Comparison of ENCODE assay signal across 37 cellular contexts in the genomic region with DNA sequence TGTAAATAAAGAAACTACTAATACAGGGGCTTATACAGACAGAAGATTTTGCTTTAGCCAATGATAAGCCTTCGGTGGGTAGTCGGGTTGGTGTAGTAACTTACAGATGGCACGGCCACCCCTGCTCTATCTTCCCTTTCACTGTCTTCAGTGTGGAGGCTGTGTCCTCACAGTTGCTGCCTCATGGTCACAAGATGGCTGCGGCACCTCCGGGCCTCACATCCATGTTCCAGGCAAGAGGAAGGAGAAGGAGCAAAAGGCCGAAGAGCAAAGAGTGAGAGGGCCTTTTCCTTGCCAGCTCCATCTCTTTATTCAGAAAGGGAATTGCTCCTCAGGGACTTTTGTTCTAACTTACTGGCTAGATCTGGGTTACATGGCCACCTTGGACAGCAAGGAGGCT.
"Had no signal": no experiment of that assay in that cellular context is flagged by ENCODE, and none has a peak within 500 bp of the region (broad histone marks: within the 10 kb centered on the region; RNA-seq: fewer than 3 reads in every experiment).

No MANE protein-coding gene starts in this region.

- H3K4me3 Mint-ChIP-seq: activated CD4-positive, alpha-beta memory T cell treated with anti-CD3 and anti-CD28 coated beads, Interleukin-2, amount 10 ng/mL, durations not matched to agents 7 days and 5 days; activated CD8-positive, alpha-beta memory T cell treated with anti-CD3 and anti-CD28 coated beads, Interleukin-2, amount 10 ng/mL, durations not matched to agents 7 days and 5 days; activated naive CD4-positive, alpha-beta T cell treated with anti-CD3 and anti-CD28 coated beads, Interleukin-2, amount 10 ng/mL, durations not matched to agents 7 days and 5 days; activated naive CD8-positive, alpha-beta T cell; activated naive CD8-positive, alpha-beta T cell treated with anti-CD3 and anti-CD28 coated beads, Interleukin-2, amount 50 U/mL, for 24 hours; T-cell had no signal

- DNase-seq: activated CD4-positive, alpha-beta memory T cell treated with anti-CD3 and anti-CD28 coated beads, Interleukin-2, amount 10 ng/mL, durations not matched to agents 7 days and 5 days; activated CD4-positive, alpha-beta T cell treated with anti-CD3 and anti-CD28 coated beads for 1 hour; activated CD4-positive, alpha-beta T cell treated with anti-CD3 and anti-CD28 coated beads for 48 hours; activated CD4-positive, CD25-positive, alpha-beta regulatory T cell; activated CD8-positive, alpha-beta memory T cell treated with anti-CD3 and anti-CD28 coated beads for 24 hours; activated CD8-positive, alpha-beta memory T cell treated with anti-CD3 and anti-CD28 coated beads, Interleukin-2, amount 10 ng/mL, durations not matched to agents 7 days and 5 days; activated CD8-positive, alpha-beta memory T cell treated with anti-CD3 and anti-CD28 coated beads, Interleukin-2, amount 50 U/mL, for 48 hours; activated effector memory CD4-positive, alpha-beta T cell treated with Interleukin-2 at 50 U/mL for 16 hours; activated naive CD4-positive, alpha-beta T cell treated with anti-CD3 and anti-CD28 coated beads, Interleukin-2, amount 10 ng/mL, durations not matched to agents 7 days and 5 days; activated naive CD8-positive, alpha-beta T cell treated with anti-CD3 and anti-CD28 coated beads, Interleukin-2, amount 50 U/mL, for 24 hours; activated T-cell treated with anti-CD3 and anti-CD28 coated beads, Interleukin-2, amount 50 U/mL, for 48 hours; caudate nucleus; cerebellar nuclear complex; MM.1S; MV-4-11; NCI-H1092; NCI-H1436 treated with DMSO at 0.1 percent for 48 hours; NCI-H1694 treated with DMSO at 0.1 percent for 48 hours; NCI-H2029; NCI-H2107; NCI-H2171; NCI-H510A; NCI-H526; NCI-H748 treated with DMSO at 0.1 percent for 48 hours; NK-92 treated with Interleukin-12 subunit alpha and Interleukin-12 subunit beta, amount 100 ng/mL, for 24 hours; PC-3; Peyer's patch; RPMI8226; SHP77 treated with DMSO at 0.1 percent for 48 hours; T-cell; T-helper 2 cell; T-helper 9 cell had no signal

- FAIRE-seq: bronchial epithelial cell had no signal

- H3K36me3 Mint-ChIP-seq: activated CD8-positive, alpha-beta memory T cell treated with anti-CD3 and anti-CD28 coated beads, Interleukin-2, amount 10 ng/mL, durations not matched to agents 7 days and 5 days; activated naive CD4-positive, alpha-beta T cell treated with anti-CD3 and anti-CD28 coated beads, Interleukin-2, amount 10 ng/mL, durations not matched to agents 7 days and 5 days; activated naive CD8-positive, alpha-beta T cell; brain; T-cell had no signal

- H3K36me3 ChIP-seq: Peyer's patch had no signal

- H3K27me3 Mint-ChIP-seq: activated naive CD8-positive, alpha-beta T cell; brain had no signal

- H3K27ac ChIP-seq: Peyer's patch, VCaP had no signal

- H3K27ac Mint-ChIP-seq: activated CD4-positive, alpha-beta memory T cell treated with anti-CD3 and anti-CD28 coated beads, Interleukin-2, amount 10 ng/mL, durations not matched to agents 7 days and 5 days; activated CD8-positive, alpha-beta memory T cell treated with anti-CD3 and anti-CD28 coated beads, Interleukin-2, amount 10 ng/mL, durations not matched to agents 7 days and 5 days; activated naive CD4-positive, alpha-beta T cell treated with anti-CD3 and anti-CD28 coated beads, Interleukin-2, amount 10 ng/mL, durations not matched to agents 7 days and 5 days; activated naive CD8-positive, alpha-beta T cell; activated naive CD8-positive, alpha-beta T cell treated with anti-CD3 and anti-CD28 coated beads, Interleukin-2, amount 50 U/mL, for 24 hours; T-cell had no signal

- H3K9me3 ChIP-seq: Peyer's patch had no signal

- H3K27me3 ChIP-seq: Peyer's patch had no signal

- ATAC-seq: activated CD8-positive, alpha-beta memory T cell treated with anti-CD3 and anti-CD28 coated beads, Interleukin-2, amount 10 ng/mL, durations not matched to agents 7 days and 5 days; activated naive CD8-positive, alpha-beta T cell treated with anti-CD3 and anti-CD28 coated beads, Interleukin-2, amount 50 U/mL, for 24 hours; PC-3; SK-N-SH treated with all-trans-retinoic acid at 6 μM for 48 hours; T-cell had no signal

- H3K4me3 ChIP-seq: Peyer's patch had no signal

- H3K9me3 Mint-ChIP-seq: activated CD4-positive, alpha-beta memory T cell treated with anti-CD3 and anti-CD28 coated beads, Interleukin-2, amount 10 ng/mL, durations not matched to agents 7 days and 5 days; activated naive CD4-positive, alpha-beta T cell treated with anti-CD3 and anti-CD28 coated beads, Interleukin-2, amount 10 ng/mL, durations not matched to agents 7 days and 5 days; activated naive CD8-positive, alpha-beta T cell treated with anti-CD3 and anti-CD28 coated beads, Interleukin-2, amount 50 U/mL, for 24 hours; T-cell had no signal
